In the genomic region with DNA sequence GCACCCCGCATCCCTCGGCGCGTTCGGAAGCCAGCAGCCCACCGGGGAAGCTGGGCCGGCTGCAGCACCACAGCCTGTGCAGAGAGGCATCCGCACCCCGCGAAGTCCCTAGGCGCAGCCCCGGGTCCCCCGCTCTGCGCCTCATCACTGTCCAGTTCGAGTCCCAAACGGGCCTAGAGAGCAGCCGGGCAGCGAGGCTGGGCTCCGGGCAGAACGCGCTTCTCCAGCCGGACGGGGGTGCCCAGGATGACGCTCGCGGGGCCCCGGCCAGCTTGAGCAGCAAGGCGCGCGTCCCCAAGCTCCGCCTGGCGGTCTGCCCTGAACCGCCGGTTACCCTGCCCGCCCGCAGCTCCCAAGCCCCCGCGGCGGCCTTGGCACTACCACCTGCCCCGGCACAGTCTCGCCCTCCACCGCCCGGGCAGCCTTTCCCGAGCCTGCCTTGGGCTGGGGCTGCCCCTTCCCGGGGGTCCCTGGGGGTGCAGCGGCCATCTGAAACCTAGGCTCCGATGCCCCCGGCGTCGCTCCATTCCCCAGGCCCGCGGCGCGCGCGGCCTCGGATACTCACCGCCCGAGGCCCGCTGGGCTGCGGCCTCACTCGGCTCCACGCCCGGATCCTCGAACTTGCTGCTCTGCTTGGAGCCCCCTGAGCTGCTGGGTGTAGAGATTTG, we compare ENCODE assay signal across 8 cellular contexts. TPM values are rescaled to one million over a fixed set of nuclear protein-coding genes. Genes with fewer than 3 reads are reported as not detected.
A peak's percentile ranks its signal among the peaks of the same experiment; 100 is the strongest.
DNase-seq lines count a peak whose midpoint lies in the region; ATAC-seq, FAIRE-seq and TF ChIP-seq lines count a peak whose summit lies in the region.

No MANE protein-coding gene starts in this region.

- no peaks in the 10 kb centered on the region for H3K27me3 ChIP-seq in mammary epithelial cell (ENCODE audit: insufficient read depth, low read length)
- H3K27me3 ChIP-seq in keratinocyte (ENCODE audit: control insufficient read depth, extremely low read depth, insufficient read depth, low read length), result peaks cover 5% of the 10 kb centered on the region

- FAIRE-seq in HTR-8/SVneo (lab: Jason Lieb, UNC) (peak; percentile 16), keratinocyte (lab: Jason Lieb, UNC) (no peak)

- CTCF ChIA-PET in mammary epithelial cell (lab: Charles Lee; ENCODE audit: low non-redundant PET), result interaction anchor here (0.5 kb wide), 1 partner anchor 300 kb away, joined by 3 read pairs; no protein-coding TSS in a partner anchor

- peak in 1 of 2 donors; percentile 10 for TF ChIP-seq CTCF in mammary epithelial cell (conservative IDR thresholded peaks at IDR 0.05 in 1 of 2, IDR thresholded peaks at IDR 0.05 in 1 of 2; ENCODE audit: extremely low read depth in 1 of 2, insufficient read depth in 1 of 2, low read depth in 1 of 2, low read length in 2 of 2)
- peak in 2 of 3 experiments; percentile 14 to 25 for TF ChIP-seq CTCF in keratinocyte (optimal IDR thresholded peaks at IDR 0.05 in 1 of 3, IDR thresholded peaks at IDR 0.05 in 1 of 3, conservative IDR thresholded peaks at IDR 0.05 in 1 of 3; ENCODE audit: extremely low read depth in 1 of 3, insufficient read depth in 2 of 3, low read length in 3 of 3)

- H3K4me3 ChIP-seq in mammary epithelial cell (replicated peaks in 1 of 3; ENCODE audit: insufficient read depth in 1 of 3, low read depth in 2 of 3, low read length in 3 of 3) (peak overlapping the region; percentile 38 to 50 (median 50)), keratinocyte (ENCODE audit: control insufficient read depth in 2 of 3, extremely low read depth in 1 of 3, insufficient read depth in 2 of 3, low read depth in 1 of 3, low read length in 3 of 3) (peak overlapping the region; percentile 38 to 68 (median 61)), skin epidermis (peak overlapping the region; percentile 46 to 70 (median 60))

- no peak overlapping the region for H3K9ac ChIP-seq in mammary epithelial cell (ENCODE audit: insufficient read depth, low read length)
- peak overlapping the region; percentile 50 for H3K9ac ChIP-seq in keratinocyte (ENCODE audit: control insufficient read depth, extremely low read depth, insufficient read depth, low read length)

- H3K36me3 ChIP-seq in mammary epithelial cell (ENCODE audit: insufficient read depth, low read length), result no peaks in the 10 kb centered on the region
- no peaks in the 10 kb centered on the region for H3K36me3 ChIP-seq in keratinocyte (ENCODE audit: control insufficient read depth in 2 of 2, extremely low read depth in 1 of 2, insufficient read depth in 2 of 2, low read length in 2 of 2)

- peak overlapping the region; percentile 82 for H2AFZ ChIP-seq in mammary epithelial cell (ENCODE audit: low read depth, low read length)
- peak overlapping the region; percentile 94 for H2AFZ ChIP-seq in keratinocyte (ENCODE audit: control insufficient read depth, low read length)

- H3K4me1 ChIP-seq in mammary epithelial cell (ENCODE audit: insufficient read depth, low read length), result peaks cover 21% of the 10 kb centered on the region
- peaks cover 14% of the 10 kb centered on the region for H3K4me1 ChIP-seq in keratinocyte (ENCODE audit: control insufficient read depth, extremely low read depth, insufficient read depth, low read length)

- no peaks in the 10 kb centered on the region for H4K20me1 ChIP-seq in mammary epithelial cell (ENCODE audit: insufficient read depth, low read length)
- no peaks in the 10 kb centered on the region for H4K20me1 ChIP-seq in keratinocyte (ENCODE audit: control insufficient read depth, extremely low read depth, insufficient read depth, low read length)

- H3K4me2 ChIP-seq in mammary epithelial cell (ENCODE audit: insufficient read depth, low read depth, low read length) (peak overlapping the region; percentile 99), keratinocyte (ENCODE audit: control insufficient read depth, extremely low read depth, insufficient read depth, low read depth, low read length) (peak overlapping the region; percentile 96)

- H3K27ac ChIP-seq in mammary epithelial cell (ENCODE audit: insufficient read depth, low read depth, low read length), result no peak overlapping the region
- no peak overlapping the region for H3K27ac ChIP-seq in keratinocyte (ENCODE audit: control insufficient read depth, insufficient read depth, low read length)
- H3K27ac ChIP-seq in skin epidermis, result peak overlapping the region in 19 of 21 experiments; percentile 13 to 84 (median 70)

- no peaks in the 10 kb centered on the region for H3K79me2 ChIP-seq in mammary epithelial cell (ENCODE audit: insufficient read depth, low read length)
- no peaks in the 10 kb centered on the region for H3K79me2 ChIP-seq in keratinocyte (ENCODE audit: control insufficient read depth, insufficient read depth, low read length)

- in situ Hi-C loops in mammary epithelial cell (cut with MboI; ENCODE audit: low sequenced_read_pairs in 2 of 2), result no loop called here

- intact Hi-C loops in mammary epithelial cell (cut with micrococcal nuclease), result loop anchor here (1.0 to 10.0 kb wide), 5 partner anchors 60 to 543 kb away; partner anchors contain the start of genes FBXO36 and TRIP12

- 7% methylated on average over 16 of the region's 65 CpGs for WGBS in mammary epithelial cell (ENCODE audit: low coverage, missing lambda C conversion rate)

- no peaks in the 10 kb centered on the region for H3K9me1 ChIP-seq in keratinocyte (ENCODE audit: control insufficient read depth, extremely low read depth, insufficient read depth, low read length)

- ATAC-seq in GM18868 (IDR thresholded peaks at IDR 0.05; ENCODE audit: unreplicated experiment), result peak; percentile 44
- no peak for ATAC-seq in HG03565 (IDR thresholded peaks at IDR 0.05; ENCODE audit: unreplicated experiment)

- H3K9me3 ChIP-seq in mammary epithelial cell (replicated peaks; ENCODE audit: insufficient read depth, low read length) (no peaks in the 10 kb centered on the region), keratinocyte (ENCODE audit: control insufficient read depth, low read depth, low read length) (no peaks in the 10 kb centered on the region)

- no TSS peak for BruUV-seq in mammary epithelial cell (replicated peaks; lab: Mats Ljungman, UMichigan)

- dilution Hi-C loops in mammary epithelial cell (cut with HindIII; ENCODE audit: low sequenced_read_pairs) (no loop called here), keratinocyte (cut with MboI; ENCODE audit: extremely low pct_ligation_motif_present, low sequenced_read_pairs) (no loop called here)

- peak; percentile 43 to 45 for DNase-seq in AML-193 (lab: John Stamatoyannopoulos, UW)
- DNase-seq in HTR-8/SVneo (ENCODE audit: insufficient read length, low spot score), result peak; percentile 25
- DNase-seq in T-helper 9 cell, result peak; percentile 15
- peak; percentile 34 for DNase-seq in mammary epithelial cell
- DNase-seq in keratinocyte (ENCODE audit: low read depth, low spot score), result no peak

RNA-seq across cellular contexts. Expression of gene SLC16A14, which starts 0.6 kb away (rescaled TPM):
- under 1 TPM; 0.38 to 0.67 TPM for total RNA-seq in mammary epithelial cell
- polyA plus RNA-seq in mammary epithelial cell (0.17 TPM), keratinocyte (0.34 to 0.97 TPM (median 0.67 TPM) in 3 replicates)
- polyA minus RNA-seq in mammary epithelial cell (not detected), keratinocyte (0.30 to 1.0 TPM (median 0.82 TPM) in 3 replicates)
- 0.34 TPM for polyA plus RNA-seq in keratinocyte (2011; ENCODE audit: low read depth)
- 0.39 and 0.70 TPM in 2 replicates for polyA plus RNA-seq in keratinocyte (2011; cell fraction: cytosol; rRNA removed)
- 1.1 TPM in 2 replicates for polyA plus RNA-seq in keratinocyte (2011; cell fraction: nucleus; rRNA removed)
- 0.44 and 1.1 TPM in 2 replicates for polyA plus RNA-seq in keratinocyte (2012; ENCODE audit: low replicate concordance)
- not detected for polyA minus RNA-seq in keratinocyte (2011; cell fraction: cytosol; rRNA and poly(A)+ RNA removed)
- 0.54 and 0.63 TPM in 2 replicates for polyA minus RNA-seq in keratinocyte (2011; cell fraction: nucleus; rRNA and poly(A)+ RNA removed)

Comparison
In these comparisons a context has a peak if more than half of its experiments do, and no peak if none do; other contexts are left out.
1. H3K27ac ChIP-seq: peak in skin epidermis (19 of 21); none in mammary epithelial cell (single experiment) and keratinocyte (single experiment).
2. Peak in every context shown above with its lines, with median percentiles within 50 percentile points of each other: H3K4me3 ChIP-seq.